In genomic region chr1:18936814-18937481, GRCh38 we compare ENCODE assay signal across 21 cellular contexts. TPM values are rescaled to one million over a fixed set of nuclear protein-coding genes. Genes with fewer than 3 reads are reported as not detected.
DNase-seq lines count a peak whose midpoint lies in the region; ATAC-seq and TF ChIP-seq lines count a peak whose summit lies in the region.
"Had no signal": no experiment of that assay in that cellular context is flagged by ENCODE, and none has a peak within 500 bp of the region (broad histone marks: within the 10 kb centered on the region; RNA-seq: fewer than 3 reads in every experiment).

No MANE protein-coding gene starts in this region.

- H3K4me2 ChIP-seq in PC-3 (ENCODE audit: low read length) (no peak overlapping the region), osteoblast (ENCODE audit: insufficient read depth, low read length) (no peak overlapping the region)
- H3K4me2 ChIP-seq: KMS-11 had no signal

- no TSS peak for BruUV-seq in PC-3 (replicated peaks; lab: Mats Ljungman, UMichigan)

- H3K27me3 Mint-ChIP-seq in activated T-cell treated with anti-CD3 and anti-CD28 coated beads, Interleukin-2, amount 50 U/mL, for 72 hours (ENCODE audit: low read depth) = no peaks in the 10 kb centered on the region

- H3K4me3 ChIP-seq in PC-3 (ENCODE audit: low read length) (no peak overlapping the region), osteoblast (ENCODE audit: insufficient read depth, low read length) (no peak overlapping the region), upper lobe of left lung (no peak overlapping the region)
- H3K4me3 ChIP-seq: coronary artery, pancreas, vagina had no signal

- H4K20me1 ChIP-seq in PC-3 (ENCODE audit: low read length) (no peaks in the 10 kb centered on the region), osteoblast (ENCODE audit: insufficient read depth, low read length) (peaks cover 68% of the 10 kb centered on the region)

- intact Hi-C loops in PC-3 (cut with micrococcal nuclease) = no loop called here

- TF ChIP-seq POLR2A in upper lobe of left lung (IDR thresholded peaks at IDR 0.05) = no peak

- no peak for ATAC-seq in activated T-cell treated with anti-CD3 and anti-CD28 coated beads, Interleukin-2, amount 50 U/mL, for 72 hours (replicated peaks in 1 of 2)
- ATAC-seq in PC-3 (no peak), upper lobe of left lung (ENCODE audit: low FRiP score in 2 of 2) (no peak)

- no peaks in the 10 kb centered on the region for H3K9me3 Mint-ChIP-seq in activated T-cell treated with anti-CD3 and anti-CD28 coated beads, Interleukin-2, amount 50 U/mL, for 72 hours
- H3K9me3 Mint-ChIP-seq: immature natural killer cell had no signal

- TF ChIP-seq EP300 in upper lobe of left lung (IDR thresholded peaks at IDR 0.05) = no peak

- no peak overlapping the region for H3K4me3 Mint-ChIP-seq in activated T-cell treated with anti-CD3 and anti-CD28 coated beads, Interleukin-2, amount 50 U/mL, for 72 hours

- H3K36me3 ChIP-seq in PC-3 (ENCODE audit: low read depth, low read length) (no peaks in the 10 kb centered on the region), osteoblast (ENCODE audit: insufficient read depth, low read length) (no peaks in the 10 kb centered on the region), upper lobe of left lung (no peaks in the 10 kb centered on the region)
- H3K36me3 ChIP-seq: pancreas, vagina had no signal

- TF ChIP-seq CTCF in PC-3 (conservative IDR thresholded peaks at IDR 0.05; ENCODE audit: low read depth, low read length) (no peak), osteoblast (IDR thresholded peaks at IDR 0.05; ENCODE audit: extremely low read depth, low read depth, low read length) (no peak), upper lobe of left lung (IDR thresholded peaks at IDR 0.05) (no peak)

- CTCF ChIA-PET in PC-3 (lab: Charles Lee) = interaction anchor here (0.7 kb wide), 1 partner anchor 197 kb away, joined by 7 read pairs; no protein-coding TSS in a partner anchor

- no peaks in the 10 kb centered on the region for H3K36me3 Mint-ChIP-seq in activated T-cell treated with anti-CD3 and anti-CD28 coated beads, Interleukin-2, amount 50 U/mL, for 72 hours (ENCODE audit: insufficient read depth in 2 of 2)
- H3K36me3 Mint-ChIP-seq: immature natural killer cell had no signal

- H2AFZ ChIP-seq in PC-3 (ENCODE audit: low read length) = no peak overlapping the region
- no peak overlapping the region for H2AFZ ChIP-seq in osteoblast (ENCODE audit: low read length)

- 83% methylated on average over 9 to 11 of the region's 11 CpGs for WGBS in upper lobe of left lung, 2 donors

- H3K4me1 Mint-ChIP-seq in activated T-cell treated with anti-CD3 and anti-CD28 coated beads, Interleukin-2, amount 50 U/mL, for 72 hours (ENCODE audit: low read depth) = peaks cover 84% of the 10 kb centered on the region

- no peaks in the 10 kb centered on the region for H3K9me3 ChIP-seq in PC-3 (ENCODE audit: low read length)
- no peaks in the 10 kb centered on the region for H3K9me3 ChIP-seq in osteoblast (ENCODE audit: low read depth, low read length)
- no peaks in the 10 kb centered on the region for H3K9me3 ChIP-seq in upper lobe of left lung
- H3K9me3 ChIP-seq: pancreas, vagina had no signal

- H3K79me2 ChIP-seq in PC-3 (ENCODE audit: low read length) = peaks cover 99% of the 10 kb centered on the region
- peaks cover 86% of the 10 kb centered on the region for H3K79me2 ChIP-seq in osteoblast (ENCODE audit: insufficient read depth, low read length)

- H3K9me2 ChIP-seq in PC-3 (replicated peaks; ENCODE audit: low read length) = no peaks in the 10 kb centered on the region

- H3K9ac ChIP-seq in PC-3 (ENCODE audit: low read length) = no peak overlapping the region
- H3K9ac ChIP-seq: KMS-11 had no signal

- DNase-seq in activated T-cell treated with anti-CD3 and anti-CD28 coated beads, Interleukin-2, amount 50 U/mL, for 72 hours = no peak
- DNase-seq in activated T-cell treated with anti-CD3 and anti-CD28 coated beads, Interleukin-2, amount 50 U/mL, for 1 hour = no peak
- no peak for DNase-seq in PC-3
- peak; percentile 51 for DNase-seq in epithelial cell of prostate (ENCODE audit: low read depth, low spot score)
- DNase-seq in osteoblast (ENCODE audit: insufficient read length, low spot score, missing footprints) = peak; percentile 50
- DNase-seq in upper lobe of left lung = no peak
- no peak for DNase-seq in midbrain (lab: John Stamatoyannopoulos, UW)
- no peak for DNase-seq in nucleus accumbens (lab: John Stamatoyannopoulos, UW)
- DNase-seq: activated CD4-positive, alpha-beta T cell treated with anti-CD3 and anti-CD28 coated beads, Interleukin-2, amount 50 U/mL, for 4 hours; anterior cingulate cortex; COR-L47; GDM1; immature natural killer cell; SIG-M5; small intestine; stimulated activated naive CD4-positive, alpha-beta T cell; T-helper 9 cell had no signal

- H3K27ac ChIP-seq in PC-3 (ENCODE audit: low read length) = 0 out of 2 replicates have a peak overlapping the region, but pooled peaks have one; percentile 7
- peak overlapping the region; percentile 43 for H3K27ac ChIP-seq in epithelial cell of prostate
- H3K27ac ChIP-seq in osteoblast (ENCODE audit: low read depth, low read length) = no peak overlapping the region
- H3K27ac ChIP-seq in upper lobe of left lung = no peak overlapping the region
- H3K27ac ChIP-seq: coronary artery, KMS-11, vagina had no signal

- H3K4me1 ChIP-seq in PC-3 (ENCODE audit: insufficient read depth, low read length) (peaks cover 41% of the 10 kb centered on the region), osteoblast (ENCODE audit: insufficient read depth, low read length) (peaks cover 31% of the 10 kb centered on the region), upper lobe of left lung (peaks cover 21 to 61% (median 43%) of the 10 kb centered on the region in 4 donors)

- POLR2A ChIA-PET in PC-3 (lab: Charles Lee; ENCODE audit: unreplicated experiment) = no interaction called here

- no peaks in the 10 kb centered on the region for H3F3A ChIP-seq in PC-3 (ENCODE audit: low read length, unreplicated experiment)

- H3K27me3 ChIP-seq in PC-3 (ENCODE audit: low read length) = no peaks in the 10 kb centered on the region
- no peaks in the 10 kb centered on the region for H3K27me3 ChIP-seq in osteoblast (ENCODE audit: insufficient read depth, low read length)
- H3K27me3 ChIP-seq in upper lobe of left lung = no peaks in the 10 kb centered on the region
- H3K27me3 ChIP-seq: pancreas, vagina had no signal

- peak overlapping the region; percentile 31 for H3K27ac Mint-ChIP-seq in activated T-cell treated with anti-CD3 and anti-CD28 coated beads, Interleukin-2, amount 50 U/mL, for 72 hours

RNA-seq across cellular contexts. Expression of gene IFFO2, which starts 19.5 kb away (rescaled TPM):
- 10 to 100 TPM; 69.2 to 79.1 TPM for total RNA-seq in activated T-cell treated with anti-CD3 and anti-CD28 coated beads, Interleukin-2, amount 50 U/mL, for 72 hours
- total RNA-seq in PC-3 (2014; rRNA removed) (30.7 and 55.2 TPM in 2 replicates), osteoblast (6.8 and 10.9 TPM in 2 replicates), upper lobe of left lung (10 to 100 TPM in 3 of 6 donors, 1 to 10 TPM in 3; 9.2 to 19.3 (median 11.0) TPM)

RNA-seq across cellular contexts. Expression of gene ALDH4A1, which starts 34.6 kb away (rescaled TPM):
- total RNA-seq in activated T-cell treated with anti-CD3 and anti-CD28 coated beads, Interleukin-2, amount 50 U/mL, for 72 hours = 10 to 100 TPM in 1 of 2 donors, 1 to 10 TPM in 1; 8.1 to 13.1 TPM
- total RNA-seq in PC-3 (2014; rRNA removed) (18.1 and 24.9 TPM in 2 replicates), osteoblast (28.6 and 31.8 TPM in 2 replicates), upper lobe of left lung (10 to 100 TPM in 5 of 6 donors, 1 to 10 TPM in 1; 5.7 to 13.4 (median 11.5) TPM)

Comparison
In these comparisons a context has a peak if more than half of its experiments do, and no peak if none do; other contexts are left out.
1. DNase-seq: peak in epithelial cell of prostate (single experiment) and osteoblast (single experiment); none in activated T-cell treated with anti-CD3 and anti-CD28 coated beads, Interleukin-2, amount 50 U/mL, for 72 hours (0 of 2), activated T-cell treated with anti-CD3 and anti-CD28 coated beads, Interleukin-2, amount 50 U/mL, for 1 hour (single experiment), PC-3 (single experiment), upper lobe of left lung (0 of 2), midbrain (single experiment) and nucleus accumbens (0 of 56).
2. H3K27ac ChIP-seq: peak in PC-3 (single experiment) and epithelial cell of prostate (single experiment); none in osteoblast (single experiment) and upper lobe of left lung (0 of 4).